ENCODE assay signal across 8 cellular contexts in genomic region chr2:182767578-182767977, GRCh38. TPM values are rescaled to one million over a fixed set of nuclear protein-coding genes. Genes with fewer than 3 reads are reported as not detected.
DNase-seq lines count a peak whose midpoint lies in the region; ATAC-seq and TF ChIP-seq lines count a peak whose summit lies in the region.

No MANE protein-coding gene starts in this region.

- H3K4me3 ChIP-seq in PC-9 = no peak overlapping the region
- no peak overlapping the region for H3K4me3 ChIP-seq in gastroesophageal sphincter
- H3K4me3 ChIP-seq in esophagus squamous epithelium = no peak overlapping the region

- 69 to 91% methylated on average over 3 to 5 of the region's 7 CpGs for WGBS in gastroesophageal sphincter (ENCODE audit: low coverage in 1 of 2), 2 donors
- 75 to 84% methylated on average over 4 to 5 of the region's 7 CpGs for WGBS in esophagus squamous epithelium, 2 donors

- H3K27me3 ChIP-seq in PC-9 (ENCODE audit: insufficient read depth, low read depth) (no peaks in the 10 kb centered on the region), gastroesophageal sphincter (no peaks in the 10 kb centered on the region), esophagus squamous epithelium (no peaks in the 10 kb centered on the region)

- no peak for TF ChIP-seq EP300 in gastroesophageal sphincter (IDR thresholded peaks at IDR 0.05)

- no peaks in the 10 kb centered on the region; the same call in 1 of the 2 replicates for H3K9me3 ChIP-seq in PC-9 (ENCODE audit: insufficient read depth, low read depth)
- no peaks in the 10 kb centered on the region for H3K9me3 ChIP-seq in gastroesophageal sphincter
- no peaks in the 10 kb centered on the region for H3K9me3 ChIP-seq in esophagus squamous epithelium

- no peaks in the 10 kb centered on the region; the same call in 1 of the 2 replicates for H4K20me1 ChIP-seq in PC-9 (ENCODE audit: insufficient read depth)

- H3K27ac ChIP-seq in 22Rv1 (no peak overlapping the region), PC-9 (no peak overlapping the region), gastroesophageal sphincter (no peak overlapping the region), esophagus squamous epithelium (no peak overlapping the region)

- TF ChIP-seq POLR2A in gastroesophageal sphincter (IDR thresholded peaks at IDR 0.05) (no peak), esophagus squamous epithelium (IDR thresholded peaks at IDR 0.05) (no peak)

- H3K79me2 ChIP-seq in PC-9 (ENCODE audit: low read depth) = peaks cover 5% of the 10 kb centered on the region; the same call in 1 of the 2 replicates

- H3K4me1 ChIP-seq in PC-9 (replicated peaks; ENCODE audit: insufficient read depth) = no peaks in the 10 kb centered on the region
- H3K4me1 ChIP-seq in gastroesophageal sphincter = peaks cover 0 to 9% (median 0%) of the 10 kb centered on the region in 3 donors
- peaks cover 0 to 8% (median 4%) of the 10 kb centered on the region in 3 donors for H3K4me1 ChIP-seq in esophagus squamous epithelium

- H3K36me3 ChIP-seq in PC-9 (ENCODE audit: low read depth) (peaks cover 70% of the 10 kb centered on the region), gastroesophageal sphincter (peaks cover 0 to 44% of the 10 kb centered on the region in 2 donors), esophagus squamous epithelium (peaks cover 0 to 51% (median 0%) of the 10 kb centered on the region in 3 donors)

- peak; percentile 54 for TF ChIP-seq CTCF in 22Rv1 (IDR thresholded peaks at IDR 0.05)
- peak; percentile 72 for TF ChIP-seq CTCF in PC-9 (conservative IDR thresholded peaks at IDR 0.05)
- TF ChIP-seq CTCF in gastroesophageal sphincter (IDR thresholded peaks at IDR 0.05) = peak in 3 of 4 experiments; percentile 44 to 50 (median 48)
- TF ChIP-seq CTCF in esophagus squamous epithelium (IDR thresholded peaks at IDR 0.05) = peak in 3 of 6 experiments; percentile 14 to 36 (median 21)

- H3K4me2 ChIP-seq in PC-9 = no peak overlapping the region

- CTCF ChIA-PET in PC-9 (lab: Charles Lee) = interaction anchor here (0.6 to 1.2 kb wide), 2 partner anchors 213 to 505 kb away, joined by 3 to 5 read pairs; no protein-coding TSS in a partner anchor

- intact Hi-C loops in PC-9 (cut with micrococcal nuclease; ENCODE audit: unreplicated experiment) = no loop called here
- intact Hi-C loops in esophagus squamous epithelium (cut with DNase I) = no loop called here

- no peaks in the 10 kb centered on the region for H3F3A ChIP-seq in PC-9 (ENCODE audit: insufficient read depth, low read depth)

- no peak overlapping the region for H2AFZ ChIP-seq in PC-9

- no peaks in the 10 kb centered on the region for H3K9me2 ChIP-seq in PC-9 (ENCODE audit: insufficient read depth)

- DNase-seq in PC-9 = no peak
- no peak for DNase-seq in amniotic stem cell (lab: John Stamatoyannopoulos, UW)
- DNase-seq in esophagus squamous epithelium (lab: John Stamatoyannopoulos, UW) = no peak
- no peak for DNase-seq in activated CD4-positive, CD25-positive, alpha-beta regulatory T cell treated with anti-CD3 and anti-CD28 coated beads, Interleukin-2, amount 50 U/mL, for 72 hours

- BruUV-seq in PC-9 (replicated peaks; lab: Mats Ljungman, UMichigan) = no TSS peak

- ATAC-seq in GM18909 (IDR thresholded peaks at IDR 0.05; ENCODE audit: poor library complexity, unreplicated experiment) = peak; percentile 63
- no peak for ATAC-seq in gastroesophageal sphincter
- no peak for ATAC-seq in HG03135 (IDR thresholded peaks at IDR 0.05; ENCODE audit: unreplicated experiment)

- POLR2A ChIA-PET in PC-9 (lab: Charles Lee; ENCODE audit: unreplicated experiment) = no interaction called here

RNA-seq across cellular contexts. Expression of gene DNAJC10, which starts 51.5 kb away (rescaled TPM):
- total RNA-seq in PC-9 (2021) (160 and 167 TPM in 2 replicates), gastroesophageal sphincter (10 to 100 TPM; 46.1 to 77.2 (median 54.0) TPM), esophagus squamous epithelium (10 to 100 TPM; 26.0 to 46.0 (median 32.3) TPM)
